In the genomic region with DNA sequence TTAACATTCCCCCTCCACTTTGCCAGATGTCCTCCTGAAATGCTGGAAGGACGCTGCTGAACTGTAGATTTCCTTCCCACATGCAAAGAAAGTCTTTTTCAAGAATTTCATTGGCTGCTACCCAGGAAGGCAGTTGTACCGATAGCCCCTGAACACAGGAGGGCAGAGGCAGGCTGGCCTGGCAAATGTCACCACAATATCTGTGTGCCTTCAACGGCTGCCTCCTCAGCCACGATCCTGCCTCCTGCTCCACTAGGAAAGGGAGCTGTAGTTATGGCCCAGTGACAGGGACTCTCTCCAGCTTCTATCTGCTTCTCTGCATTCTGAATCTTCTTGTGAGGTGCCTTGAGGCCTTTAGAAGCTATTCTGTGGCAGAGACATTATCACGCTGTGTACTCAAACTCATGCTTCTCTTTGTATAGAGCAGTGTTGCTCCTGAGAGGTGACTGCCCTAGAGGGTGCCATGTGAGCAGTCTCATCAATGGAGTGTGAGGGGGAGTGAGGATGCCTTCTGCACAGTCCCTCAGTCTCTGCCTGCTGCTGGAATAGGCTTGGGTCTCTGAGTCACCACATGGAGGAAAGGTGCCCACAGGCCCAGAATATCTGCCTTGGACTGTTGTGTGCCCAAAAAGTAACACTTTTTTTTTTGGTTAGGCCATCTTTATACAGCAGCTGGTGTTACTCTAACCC, we compare ENCODE assay signal across 7 cellular contexts.
A peak's percentile ranks its signal among the peaks of the same experiment; 100 is the strongest.
DNase-seq lines count a peak whose midpoint lies in the region; ATAC-seq, FAIRE-seq and TF ChIP-seq lines count a peak whose summit lies in the region.

No MANE protein-coding gene starts in this region.

- no peak overlapping the region for H3K4me2 ChIP-seq in HepG2 (ENCODE audit: low read depth, low read length)

- H3K9ac ChIP-seq in HepG2 (ENCODE audit: insufficient read depth, low read depth, low read length) = no peak overlapping the region

- in situ Hi-C loops in HepG2 (cut with HindIII; ENCODE audit: extremely low pct_ligation_motif_present, low pct_unique_long_range_greater_than_20kb) = loop anchor here (25.0 kb wide), 1 partner anchor 484 kb away; a partner anchor contains a TSS

- CTCF ChIA-PET in GM10248 (lab: Yijun Ruan, JAX) = interaction anchor here (1.0 to 2.8 kb wide), 3 partner anchors 33 to 502 kb away, joined by 3 to 6 read pairs (median 4); no protein-coding TSS in a partner anchor
- CTCF ChIA-PET in HepG2 (lab: Yijun Ruan, JAX; ENCODE audit: low intra/inter-chr PET ratio, low total read pairs) = no interaction called here

- H3K27me3 Mint-ChIP-seq in HFFc6 (ENCODE audit: insufficient read depth) = peaks cover 2% of the 10 kb centered on the region

- H3K27ac Mint-ChIP-seq in HFFc6 = no peak overlapping the region; the same call in 1 of the 2 replicates

- no peak overlapping the region for H3K4me3 ChIP-seq in HepG2 (replicated peaks in 1 of 3; ENCODE audit: insufficient read depth in 1 of 3, low read depth in 2 of 3, low read length in 3 of 3)

- ATAC-seq in HepG2 = peak; percentile 73

- peaks cover 0 to 1% of the 10 kb centered on the region in 2 experiments; a peak in 1 of 5 replicates for H3K27me3 ChIP-seq in HepG2 (ENCODE audit: control insufficient read depth in 1 of 2, insufficient read depth in 2 of 2, low read length in 2 of 2)

- H3K9me3 Mint-ChIP-seq in HFFc6 = no peaks in the 10 kb centered on the region

- 22% methylated on average over 5 of the region's 5 CpGs for WGBS in HepG2 (ENCODE audit: low lambda C conversion rate)

- H4K20me1 ChIP-seq in HepG2 (ENCODE audit: insufficient read depth, low read length) = no peaks in the 10 kb centered on the region

- H3K9me3 ChIP-seq in HepG2 (ENCODE audit: low read length) = no peaks in the 10 kb centered on the region

- H3K27ac ChIP-seq in caudate nucleus (ENCODE audit: low read depth, low read length) (no peak overlapping the region), HepG2 (ENCODE audit: extremely low read length, insufficient read depth, low read length) (no peak overlapping the region)

- DNase-seq in GM10248 (ENCODE audit: extremely low spot score) (peak; percentile 21), HFFc6 (peak; percentile 28), NCI-H69 (lab: John Stamatoyannopoulos, UW) (peak; percentile 86), caudate nucleus (lab: John Stamatoyannopoulos, UW) (peak in 44 of 61 donors; percentile 7 to 71 (median 38)), HepG2 (ENCODE audit: low spot score) (peak; percentile 12), urothelium cell line (ENCODE audit: low spot score) (peak; percentile 18), SHP77 (lab: John Stamatoyannopoulos, UW) (no peak)

- no peaks in the 10 kb centered on the region for H3K36me3 ChIP-seq in HepG2 (replicated peaks in 1 of 2; ENCODE audit: control insufficient read depth in 1 of 2, insufficient read depth in 2 of 2, low read length in 2 of 2)

- TF ChIP-seq CTCF in GM10248 (IDR thresholded peaks at IDR 0.05; ENCODE audit: control extremely low read depth, extremely low read depth, low read depth, missing control alignments) = peak; percentile 20
- TF ChIP-seq CTCF in HFFc6 (IDR thresholded peaks at IDR 0.05) = peak; percentile 63
- TF ChIP-seq CTCF in HepG2 (CRISPR knock-in tag; IDR thresholded peaks at IDR 0.05) = peak; percentile 40

- no TSS peak for BruUV-seq in HepG2 (replicated peaks; lab: Mats Ljungman, UMichigan)

- POLR2A ChIA-PET in GM10248 (lab: Yijun Ruan, JAX) = no interaction called here
- POLR2A ChIA-PET in HepG2 (lab: Yijun Ruan, JAX) = no interaction called here

- TF ChIP-seq RAD21 in HepG2 (CRISPR knock-in tag; IDR thresholded peaks at IDR 0.05) = no peak

- no peaks in the 10 kb centered on the region for H3K79me2 ChIP-seq in HepG2 (ENCODE audit: insufficient read depth, low read length)

- no peaks in the 10 kb centered on the region for H3K36me3 Mint-ChIP-seq in HFFc6 (ENCODE audit: low read depth)

- H3K4me3 Mint-ChIP-seq in HFFc6 = no peak overlapping the region

- no peak overlapping the region for H2AFZ ChIP-seq in HepG2 (ENCODE audit: low read length)

- TF ChIP-seq POLR2A in HepG2 (IDR thresholded peaks at IDR 0.05; ENCODE audit: insufficient read depth in 1 of 2, low read depth in 2 of 2, low read length in 2 of 2) = no peak

- H3K4me1 Mint-ChIP-seq in HFFc6 (ENCODE audit: low read depth) = peaks cover 61% of the 10 kb centered on the region

- FAIRE-seq in HepG2 (lab: Jason Lieb, UNC) (no peak), urothelium cell line (lab: Jason Lieb, UNC) (no peak)

- H3K4me1 ChIP-seq in HepG2 (ENCODE audit: insufficient read depth, low read length) = peaks cover 9% of the 10 kb centered on the region

- TF ChIP-seq EP300 in HepG2 (IDR thresholded peaks at IDR 0.05; ENCODE audit: low read depth in 2 of 2, low read length in 2 of 2) (no peak), HepG2 (CRISPR knock-in tag; IDR thresholded peaks at IDR 0.05; ENCODE audit: borderline replicate concordance) (no peak)

- intact Hi-C loops in HepG2 (cut with micrococcal nuclease; ENCODE audit: unreplicated experiment) = no loop called here

TF ChIP-seq in HepG2, 621 proteins besides CTCF, POLR2A, EP300 and RAD21:
- TF ChIP-seq STAG1 (CRISPR knock-in tag; IDR thresholded peaks at IDR 0.05) = peak; percentile 63
- no peak for TF ChIP-seq KDM1A (CRISPR knock-in tag; IDR thresholded peaks at IDR 0.05)
- no peak for TF ChIP-seq NFATC3 (CRISPR knock-in tag; IDR thresholded peaks at IDR 0.05)
- TF ChIP-seq AKAP8 (CRISPR knock-in tag; IDR thresholded peaks at IDR 0.05) = no peak

Comparison
In these comparisons a context has a peak if more than half of its experiments do, and no peak if none do; other contexts are left out.
1. DNase-seq: peak in GM10248 (single experiment), HFFc6 (single experiment), NCI-H69 (single experiment), caudate nucleus (44 of 61), HepG2 (single experiment) and urothelium cell line (single experiment); none in SHP77 (0 of 2).
2. Peak in every context shown above with its lines, with median percentiles within 50 percentile points of each other: CTCF ChIP-seq.